20 cellular contexts compared by ENCODE assay signal in genomic region chr17:72812823-72813222, GRCh38.
A peak's percentile ranks its signal among the peaks of the same experiment; 100 is the strongest.
DNase-seq lines count a peak whose midpoint lies in the region; ATAC-seq and TF ChIP-seq lines count a peak whose summit lies in the region.
"Had no signal": no experiment of that assay in that cellular context is flagged by ENCODE, and none has a peak within 500 bp of the region (broad histone marks: within the 10 kb centered on the region; RNA-seq: fewer than 3 reads in every experiment).

No MANE protein-coding gene starts in this region.

- no peak for TF ChIP-seq CTCF in foreskin keratinocyte (conservative IDR thresholded peaks at IDR 0.05)
- TF ChIP-seq CTCF in uterus (IDR thresholded peaks at IDR 0.05): no peak

- H3K4me1 Mint-ChIP-seq in naive thymus-derived CD8-positive, alpha-beta T cell: peaks cover 0 to 2% (median 0%) of the 10 kb centered on the region in 4 donors
- H3K4me1 Mint-ChIP-seq: CD4-positive, CD25-positive, alpha-beta regulatory T cell; GM23338 had no signal

- ATAC-seq in foreskin keratinocyte (peak; percentile 65), HG03342 (IDR thresholded peaks at IDR 0.05; ENCODE audit: unreplicated experiment) (no peak), GM18867 (IDR thresholded peaks at IDR 0.05; ENCODE audit: unreplicated experiment) (no peak)
- no peak for ATAC-seq in naive thymus-derived CD8-positive, alpha-beta T cell
- ATAC-seq: GM23338 had no signal

- peaks cover 57 to 84% (median 68%) of the 10 kb centered on the region in 3 donors for H3K36me3 Mint-ChIP-seq in naive thymus-derived CD8-positive, alpha-beta T cell

- H3K4me1 ChIP-seq in foreskin keratinocyte (no peaks in the 10 kb centered on the region), uterus (no peaks in the 10 kb centered on the region)
- H3K4me1 ChIP-seq: colonic mucosa had no signal

- H3K4me3 ChIP-seq in uterus: no peak overlapping the region
- H3K4me3 ChIP-seq: colonic mucosa, GM23338 had no signal

- no peak overlapping the region for H3K27ac ChIP-seq in foreskin keratinocyte
- no peak overlapping the region for H3K27ac ChIP-seq in uterus
- H3K27ac ChIP-seq: colonic mucosa, neutrophil had no signal

- H3K27me3 Mint-ChIP-seq in naive thymus-derived CD8-positive, alpha-beta T cell: no peaks in the 10 kb centered on the region
- H3K27me3 Mint-ChIP-seq: CD4-positive, CD25-positive, alpha-beta regulatory T cell had no signal

- H3K9me3 Mint-ChIP-seq in naive thymus-derived CD8-positive, alpha-beta T cell: peaks cover 9 to 51% (median 23%) of the 10 kb centered on the region in 9 donors

- POLR2A ChIA-PET in naive thymus-derived CD8-positive, alpha-beta T cell (lab: Charles Lee): no interaction called here

- H3K9me3 ChIP-seq in uterus: no peaks in the 10 kb centered on the region
- H3K9me3 ChIP-seq: colonic mucosa, neutrophil had no signal

- TF ChIP-seq POLR2A in uterus (IDR thresholded peaks at IDR 0.05): no peak

- H3K36me3 ChIP-seq in uterus: no peaks in the 10 kb centered on the region
- H3K36me3 ChIP-seq: colonic mucosa had no signal

- DNase-seq in Daoy (ENCODE audit: low read depth): peak; percentile 78
- DNase-seq in LHCN-M2 (ENCODE audit: low read depth): peak; percentile 79
- peak; percentile 38 for DNase-seq in astrocyte of the hippocampus (ENCODE audit: low read depth, low spot score)
- DNase-seq in foreskin keratinocyte: peak in 1 of 2 donors; percentile 34
- no peak for DNase-seq in uterus
- DNase-seq in naive thymus-derived CD8-positive, alpha-beta T cell: no peak
- DNase-seq: activated CD4-positive, alpha-beta T cell treated with anti-CD3 and anti-CD28 coated beads for 4 hours; activated CD8-positive, alpha-beta memory T cell treated with anti-CD3 and anti-CD28 coated beads, Interleukin-2, amount 50 U/mL, for 48 hours; CD4-positive, CD25-positive, alpha-beta regulatory T cell; colonic mucosa; DMS53; midbrain; NCI-H1417 treated with DMSO at 0.1 percent for 48 hours; NCI-H2171 treated with DMSO at 0.1 percent for 48 hours; NCI-H748 treated with DMSO at 0.1 percent for 48 hours; stimulated activated naive CD4-positive, alpha-beta T cell treated with Interleukin-2 at 50 U/mL for 16 hours had no signal

- intact Hi-C loops in uterus (cut with DNase I; ENCODE audit: low total_unique reads): no loop called here

- no peak overlapping the region for H3K4me3 Mint-ChIP-seq in naive thymus-derived CD8-positive, alpha-beta T cell
- H3K4me3 Mint-ChIP-seq: CD4-positive, CD25-positive, alpha-beta regulatory T cell; GM23338 had no signal

- H3K27ac Mint-ChIP-seq in naive thymus-derived CD8-positive, alpha-beta T cell: no peak overlapping the region
- H3K27ac Mint-ChIP-seq: CD4-positive, CD25-positive, alpha-beta regulatory T cell; GM23338 had no signal

- H3K27me3 ChIP-seq in foreskin keratinocyte (no peaks in the 10 kb centered on the region), uterus (no peaks in the 10 kb centered on the region)
- H3K27me3 ChIP-seq: colonic mucosa, neutrophil had no signal

Comparison
In these comparisons a context has a peak if more than half of its experiments do, and no peak if none do; other contexts are left out.
1. DNase-seq: peak in Daoy (single experiment), LHCN-M2 (single experiment) and astrocyte of the hippocampus (single experiment); none in uterus (0 of 2) and naive thymus-derived CD8-positive, alpha-beta T cell (0 of 10).